1 cellular context compared by ENCODE assay signal in the genomic region with DNA sequence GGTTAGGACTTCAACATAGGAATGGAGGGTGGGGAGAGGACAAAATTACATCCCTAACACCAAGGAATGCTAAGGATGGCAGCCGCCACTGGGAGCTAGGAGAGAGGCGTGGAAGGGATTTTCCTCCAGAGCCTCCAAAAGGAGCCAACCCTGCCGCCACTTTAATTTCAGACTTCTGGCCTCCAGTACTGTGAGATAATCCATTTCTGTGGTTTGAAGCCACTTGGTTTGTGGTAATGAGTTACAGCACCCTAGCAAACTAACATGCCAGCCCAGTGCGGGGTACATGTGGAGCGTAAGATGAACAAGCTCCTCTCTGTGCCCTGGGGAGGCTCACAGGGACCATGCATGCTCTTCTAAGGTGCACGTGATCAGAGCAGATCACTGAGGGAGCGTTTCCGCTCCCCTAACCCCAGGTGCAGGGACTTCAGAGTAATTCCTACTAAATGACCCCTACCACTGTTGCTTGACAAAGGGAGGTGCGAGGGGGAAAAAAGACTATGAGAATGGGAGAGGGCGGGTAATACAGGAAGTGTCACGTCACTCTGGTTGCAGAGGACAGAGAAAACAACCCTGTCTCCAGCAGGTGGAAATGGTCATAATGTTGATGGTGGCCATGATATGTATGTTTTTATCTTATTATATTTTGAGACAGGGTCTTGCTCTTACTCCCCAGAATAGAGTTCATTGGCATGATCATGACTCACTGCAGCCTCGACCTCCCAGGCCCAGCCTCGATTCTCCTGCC.
TF ChIP-seq lines count a peak whose summit lies in the region.

No MANE protein-coding gene starts in this region.

TF ChIP-seq in HepG2, 621 proteins besides CTCF, POLR2A, EP300 and RAD21:
- no peak for TF ChIP-seq ZNF20 (CRISPR knock-in tag; IDR thresholded peaks at IDR 0.05)
- TF ChIP-seq CREB1 (IDR thresholded peaks at IDR 0.05) = peak; percentile 51
- no peak for TF ChIP-seq CREB1 (CRISPR knock-in tag; IDR thresholded peaks at IDR 0.05)
